In the genomic region with DNA sequence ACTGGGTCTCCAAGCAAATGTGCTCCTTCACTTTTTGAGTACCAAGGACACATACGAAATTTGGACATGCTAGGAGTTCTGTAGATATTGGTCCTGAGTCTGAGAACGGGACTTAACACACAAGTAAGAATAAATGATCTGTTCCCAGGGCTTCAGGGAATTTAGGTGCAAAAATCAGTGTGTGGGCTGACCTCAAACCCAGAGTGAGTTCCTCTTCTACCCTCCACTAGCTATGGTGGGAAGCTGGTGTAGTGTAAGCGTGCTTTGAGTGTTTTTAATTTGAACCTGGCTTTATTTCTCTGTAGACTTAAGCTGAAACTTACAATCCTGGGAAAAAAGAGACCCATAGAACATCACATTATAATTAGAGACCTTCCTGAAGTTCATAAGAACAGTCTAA, we compare ENCODE assay signal across 16 cellular contexts. TPM values are rescaled to one million over a fixed set of nuclear protein-coding genes. Genes with fewer than 3 reads are reported as not detected.
"Had no signal": no experiment of that assay in that cellular context is flagged by ENCODE, and none has a peak within 500 bp of the region (broad histone marks: within the 10 kb centered on the region; RNA-seq: fewer than 3 reads in every experiment).

No MANE protein-coding gene starts in this region.

- H3K36me3 Mint-ChIP-seq: naive thymus-derived CD4-positive, alpha-beta T cell had no signal

- H3K4me1 Mint-ChIP-seq: naive thymus-derived CD4-positive, alpha-beta T cell had no signal

- H3K9me3 Mint-ChIP-seq: naive thymus-derived CD4-positive, alpha-beta T cell had no signal

- ATAC-seq: foreskin keratinocyte; naive thymus-derived CD4-positive, alpha-beta T cell had no signal

- DNase-seq: erythroblast; foreskin keratinocyte; kidney glomerular epithelial cell; mammary epithelial cell; naive thymus-derived CD4-positive, alpha-beta T cell; ovary; sigmoid colon; stimulated activated CD4-positive, alpha-beta T cell treated with anti-CD3 and anti-CD28 coated beads, Interleukin-12 subunit alpha, Interleukin-12 subunit beta, amount 100 ng/mL, for 4 hours; stimulated activated naive CD4-positive, alpha-beta T cell; stomach; substantia nigra; transverse colon had no signal

- H3K4me3 Mint-ChIP-seq: naive thymus-derived CD4-positive, alpha-beta T cell had no signal

- H3K36me3 ChIP-seq: ovary, right atrium auricular region, sigmoid colon, stomach, thoracic aorta, transverse colon had no signal

- H3K27ac Mint-ChIP-seq: naive thymus-derived CD4-positive, alpha-beta T cell had no signal

- H3K27me3 ChIP-seq: foreskin keratinocyte, ovary, right atrium auricular region, sigmoid colon, stomach, transverse colon had no signal

- H3K27ac ChIP-seq: foreskin keratinocyte, ovary, right atrium auricular region, sigmoid colon, skin epidermis, stomach, thoracic aorta, transverse colon had no signal

- H3K4me3 ChIP-seq: ovary, right atrium auricular region, sigmoid colon, skin epidermis, stomach, thoracic aorta, transverse colon had no signal

- H3K9me3 ChIP-seq: ovary, right atrium auricular region, sigmoid colon, stomach, thoracic aorta, transverse colon had no signal

- H3K4me1 ChIP-seq: foreskin keratinocyte, right atrium auricular region, sigmoid colon, transverse colon had no signal

RNA-seq across cellular contexts. Expression of a gene that starts 50.5 kb away (rescaled TPM):
- total RNA-seq: mesenteric fat pad, right atrium auricular region, sigmoid colon, thoracic aorta had no signal
